ENCODE assay signal across 19 cellular contexts in the genomic region with DNA sequence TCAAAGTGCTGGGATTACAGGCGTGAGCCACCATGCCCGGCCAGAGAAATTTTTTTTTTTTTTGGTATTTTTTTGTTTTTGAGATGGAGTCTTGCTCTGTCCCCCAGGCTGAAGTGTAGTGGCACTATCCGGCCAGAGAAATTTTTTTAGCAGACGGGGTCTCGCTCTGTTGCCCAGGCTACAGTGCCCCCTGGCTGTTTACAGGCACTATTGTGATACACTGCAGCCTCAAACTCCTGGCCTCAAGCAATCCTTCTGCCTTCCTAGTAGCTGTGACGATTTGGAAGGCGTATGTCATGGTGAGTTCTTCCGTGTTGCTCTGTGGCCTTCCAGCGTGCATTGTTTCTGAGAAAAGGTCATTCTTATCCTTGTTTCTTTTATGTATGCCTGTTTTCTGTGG. TPM values are rescaled to one million over a fixed set of nuclear protein-coding genes. Genes with fewer than 3 reads are reported as not detected.
"Had no signal": no experiment of that assay in that cellular context is flagged by ENCODE, and none has a peak within 500 bp of the region (broad histone marks: within the 10 kb centered on the region; RNA-seq: fewer than 3 reads in every experiment).

No MANE protein-coding gene starts in this region.

- H3K4me3 ChIP-seq: hepatocyte, left lung, mucosa of descending colon had no signal

- H2AFZ ChIP-seq: hepatocyte had no signal

- H3K4me1 ChIP-seq: left lung had no signal

- FAIRE-seq: keratinocyte, urothelium cell line had no signal

- DNase-seq: activated CD4-positive, alpha-beta T cell treated with anti-CD3 and anti-CD28 coated beads, Interleukin-2, amount 10 ng/mL, durations not matched to agents 7 days and 5 days; activated CD8-positive, alpha-beta memory T cell treated with anti-CD3 and anti-CD28 coated beads for 24 hours; activated naive CD8-positive, alpha-beta T cell treated with anti-CD3 and anti-CD28 coated beads for 36 hours; central memory CD4-positive, alpha-beta T cell; cortex of kidney; effector CD8-positive, alpha-beta T cell; mammary epithelial cell; mucosa of descending colon; naive thymus-derived CD4-positive, alpha-beta T cell; retina; T-helper 17 cell had no signal

- ATAC-seq: left lung; mucosa of descending colon; naive thymus-derived CD4-positive, alpha-beta T cell; stimulated activated memory B cell treated with anti-CD40 and anti-IgM and Interleukin-4, amounts not matched to agents 10 μg/mL and 1 μg/mL and 100 μg/mL, for 72 hours; T-helper 17 cell had no signal

- H3K9me3 ChIP-seq: left lung, mucosa of descending colon, neutrophil had no signal

- H3K4me2 ChIP-seq: hepatocyte had no signal

- H3K27ac Mint-ChIP-seq: activated CD4-positive, alpha-beta T cell treated with anti-CD3 and anti-CD28 coated beads, Interleukin-2, amount 10 ng/mL, durations not matched to agents 7 days and 5 days; activated naive CD8-positive, alpha-beta T cell treated with anti-CD3 and anti-CD28 coated beads for 36 hours; brain; stimulated activated memory B cell treated with anti-CD40 and anti-IgM and Interleukin-4, amounts not matched to agents 10 μg/mL and 1 μg/mL and 100 μg/mL, for 72 hours; T-helper 17 cell had no signal

- H3K27me3 ChIP-seq: hepatocyte, left lung, neutrophil had no signal

- H3K27ac ChIP-seq: epithelial cell of prostate, hepatocyte, left lung, neutrophil had no signal

- H3K9me3 Mint-ChIP-seq: activated CD4-positive, alpha-beta T cell treated with anti-CD3 and anti-CD28 coated beads, Interleukin-2, amount 10 ng/mL, durations not matched to agents 7 days and 5 days; activated naive CD8-positive, alpha-beta T cell treated with anti-CD3 and anti-CD28 coated beads for 36 hours; stimulated activated memory B cell treated with anti-CD40 and anti-IgM and Interleukin-4, amounts not matched to agents 10 μg/mL and 1 μg/mL and 100 μg/mL, for 72 hours had no signal

- H3K4me3 Mint-ChIP-seq: activated CD4-positive, alpha-beta T cell treated with anti-CD3 and anti-CD28 coated beads, Interleukin-2, amount 10 ng/mL, durations not matched to agents 7 days and 5 days; activated naive CD8-positive, alpha-beta T cell treated with anti-CD3 and anti-CD28 coated beads for 36 hours; brain; naive thymus-derived CD4-positive, alpha-beta T cell; stimulated activated memory B cell treated with anti-CD40 and anti-IgM and Interleukin-4, amounts not matched to agents 10 μg/mL and 1 μg/mL and 100 μg/mL, for 72 hours; T-helper 17 cell had no signal

- H3K27me3 Mint-ChIP-seq: activated CD4-positive, alpha-beta T cell treated with anti-CD3 and anti-CD28 coated beads, Interleukin-2, amount 10 ng/mL, durations not matched to agents 7 days and 5 days; activated naive CD8-positive, alpha-beta T cell treated with anti-CD3 and anti-CD28 coated beads for 36 hours; brain; naive thymus-derived CD4-positive, alpha-beta T cell; stimulated activated memory B cell treated with anti-CD40 and anti-IgM and Interleukin-4, amounts not matched to agents 10 μg/mL and 1 μg/mL and 100 μg/mL, for 72 hours; T-helper 17 cell had no signal

RNA-seq across cellular contexts. Expression of a gene that starts 49.6 kb away (rescaled TPM):
- total RNA-seq: activated CD4-positive, alpha-beta T cell treated with anti-CD3 and anti-CD28 coated beads, Interleukin-2, amount 10 ng/mL, durations not matched to agents 7 days and 5 days; hepatocyte; mammary epithelial cell; mucosa of descending colon had no signal
- polyA plus RNA-seq: hepatocyte; keratinocyte; mammary epithelial cell; naive thymus-derived CD4-positive, alpha-beta T cell had no signal
